12 cellular contexts compared by ENCODE assay signal in the genomic region with DNA sequence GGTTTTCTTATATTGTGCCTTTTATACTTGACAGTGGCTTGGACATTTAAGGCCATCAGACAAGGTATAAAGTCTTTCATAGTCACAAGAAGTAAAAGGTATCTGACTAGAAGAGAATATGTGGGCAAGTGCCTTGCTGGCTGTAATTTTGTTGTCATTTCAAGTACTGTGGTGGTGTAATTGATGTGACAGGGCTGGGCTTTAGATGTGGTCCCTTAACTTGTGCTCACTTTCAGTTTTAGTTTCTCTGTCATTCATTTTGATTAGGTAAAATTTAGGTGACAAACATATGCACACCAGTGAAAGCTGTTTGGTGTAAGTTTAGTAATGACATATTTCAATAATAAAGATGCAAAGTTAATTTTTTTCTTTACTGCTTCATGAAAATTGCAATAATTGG. TPM values are rescaled to one million over a fixed set of nuclear protein-coding genes. Genes with fewer than 3 reads are reported as not detected.
DNase-seq lines count a peak whose midpoint lies in the region; ATAC-seq and TF ChIP-seq lines count a peak whose summit lies in the region.
"Had no signal": no experiment of that assay in that cellular context is flagged by ENCODE, and none has a peak within 500 bp of the region (broad histone marks: within the 10 kb centered on the region; RNA-seq: fewer than 3 reads in every experiment).

No MANE protein-coding gene starts in this region.

- peaks cover 6% of the 10 kb centered on the region for H3K4me1 Mint-ChIP-seq in activated T-cell treated with anti-CD3 and anti-CD28 coated beads, Interleukin-2, amount 50 U/mL, for 72 hours (ENCODE audit: low read depth)

- no peaks in the 10 kb centered on the region for H3K4me1 ChIP-seq in uterus
- H3K4me1 ChIP-seq: prostate gland had no signal

- no peaks in the 10 kb centered on the region for H3K27me3 Mint-ChIP-seq in activated T-cell treated with anti-CD3 and anti-CD28 coated beads, Interleukin-2, amount 50 U/mL, for 72 hours (ENCODE audit: low read depth)
- H3K27me3 Mint-ChIP-seq: stimulated activated naive CD8-positive, alpha-beta T cell treated with anti-CD3 and anti-CD28 coated beads, Interleukin-15, Interleukin-2, amounts not matched to agents 100 ng/mL and 50 ng/mL, for 24 hours had no signal

- H3K9me3 ChIP-seq in uterus = no peaks in the 10 kb centered on the region
- H3K9me3 ChIP-seq: prostate gland had no signal

- H3K9me3 Mint-ChIP-seq in activated T-cell treated with anti-CD3 and anti-CD28 coated beads, Interleukin-2, amount 50 U/mL, for 72 hours = no peaks in the 10 kb centered on the region
- H3K9me3 Mint-ChIP-seq: stimulated activated naive CD8-positive, alpha-beta T cell treated with anti-CD3 and anti-CD28 coated beads, Interleukin-15, Interleukin-2, amounts not matched to agents 100 ng/mL and 50 ng/mL, for 24 hours had no signal

- TF ChIP-seq POLR2A in uterus (IDR thresholded peaks at IDR 0.05) = no peak

- DNase-seq in activated T-cell treated with anti-CD3 and anti-CD28 coated beads, Interleukin-2, amount 50 U/mL, for 72 hours = peak; percentile 3 to 22
- no peak for DNase-seq in activated T-cell treated with anti-CD3 and anti-CD28 coated beads, Interleukin-2, amount 50 U/mL, for 48 hours
- DNase-seq in retina (peak; percentile 39), DMS153 treated with DMSO at 0.1 percent for 48 hours (lab: John Stamatoyannopoulos, UW; ENCODE audit: unreplicated experiment) (no peak), uterus (no peak), NCI-H2196 (lab: John Stamatoyannopoulos, UW; ENCODE audit: unreplicated experiment) (no peak)
- DNase-seq: activated CD4-positive, CD25-positive, alpha-beta regulatory T cell treated with anti-CD3 and anti-CD28 coated beads, Interleukin-2, amount 50 U/mL, for 72 hours; NCI-H510A had no signal

- no peak overlapping the region for H3K4me3 ChIP-seq in uterus
- H3K4me3 ChIP-seq: prostate gland had no signal

- H3K4me3 Mint-ChIP-seq in activated T-cell treated with anti-CD3 and anti-CD28 coated beads, Interleukin-2, amount 50 U/mL, for 72 hours = no peak overlapping the region
- H3K4me3 Mint-ChIP-seq: stimulated activated naive CD8-positive, alpha-beta T cell treated with anti-CD3 and anti-CD28 coated beads, Interleukin-15, Interleukin-2, amounts not matched to agents 100 ng/mL and 50 ng/mL, for 24 hours had no signal

- no peak overlapping the region for H3K27ac ChIP-seq in uterus
- H3K27ac ChIP-seq: prostate gland had no signal

- ATAC-seq in activated T-cell treated with anti-CD3 and anti-CD28 coated beads, Interleukin-2, amount 50 U/mL, for 72 hours (replicated peaks in 1 of 2) = peak; percentile 93 to 95
- peak; percentile 70 for ATAC-seq in HG02571 (IDR thresholded peaks at IDR 0.05; ENCODE audit: unreplicated experiment)
- peak; percentile 84 for ATAC-seq in HG03521 (IDR thresholded peaks at IDR 0.05; ENCODE audit: unreplicated experiment)

- H3K27me3 ChIP-seq in uterus = no peaks in the 10 kb centered on the region

- no peak overlapping the region for H3K27ac Mint-ChIP-seq in activated T-cell treated with anti-CD3 and anti-CD28 coated beads, Interleukin-2, amount 50 U/mL, for 72 hours
- H3K27ac Mint-ChIP-seq: stimulated activated naive CD8-positive, alpha-beta T cell treated with anti-CD3 and anti-CD28 coated beads, Interleukin-15, Interleukin-2, amounts not matched to agents 100 ng/mL and 50 ng/mL, for 24 hours had no signal

- intact Hi-C loops in uterus (cut with DNase I; ENCODE audit: low total_unique reads) = no loop called here

- peaks cover 0 to 2% of the 10 kb centered on the region in 2 donors for H3K36me3 Mint-ChIP-seq in activated T-cell treated with anti-CD3 and anti-CD28 coated beads, Interleukin-2, amount 50 U/mL, for 72 hours (ENCODE audit: insufficient read depth in 2 of 2)

- H3K36me3 ChIP-seq in uterus = no peaks in the 10 kb centered on the region
- H3K36me3 ChIP-seq: prostate gland had no signal

- no peak for TF ChIP-seq CTCF in uterus (IDR thresholded peaks at IDR 0.05)

RNA-seq across cellular contexts. Expression of a gene that starts 31.2 kb away (rescaled TPM):
- total RNA-seq in activated T-cell treated with anti-CD3 and anti-CD28 coated beads, Interleukin-2, amount 50 U/mL, for 72 hours = under 1 TPM; 0.02 to 0.05 TPM
- total RNA-seq in uterus = not detected

Comparison
In these comparisons a context has a peak if more than half of its experiments do, and no peak if none do; other contexts are left out.
1. DNase-seq: peak in activated T-cell treated with anti-CD3 and anti-CD28 coated beads, Interleukin-2, amount 50 U/mL, for 72 hours (2 of 2) and retina (single experiment); none in activated T-cell treated with anti-CD3 and anti-CD28 coated beads, Interleukin-2, amount 50 U/mL, for 48 hours (0 of 2), DMS153 treated with DMSO at 0.1 percent for 48 hours (single experiment), uterus (0 of 2) and NCI-H2196 (single experiment).
2. Peak in every context shown above with its lines, with median percentiles within 50 percentile points of each other: ATAC-seq.